Comparison of ENCODE assay signal across 21 cellular contexts in genomic region chr15:29083161-29083560, GRCh38.
DNase-seq lines count a peak whose midpoint lies in the region; ATAC-seq, FAIRE-seq and TF ChIP-seq lines count a peak whose summit lies in the region.
"Had no signal": no experiment of that assay in that cellular context is flagged by ENCODE, and none has a peak within 500 bp of the region (broad histone marks: within the 10 kb centered on the region; RNA-seq: fewer than 3 reads in every experiment).

No MANE protein-coding gene starts in this region.

- no peaks in the 10 kb centered on the region for H3K9me1 ChIP-seq in K562 (ENCODE audit: control insufficient read depth, insufficient read depth, low read length)

- no peak for TF ChIP-seq EP300 in K562 (IDR thresholded peaks at IDR 0.05; ENCODE audit: low read length)

- no peak overlapping the region for H3K27ac Mint-ChIP-seq in activated naive CD4-positive, alpha-beta T cell treated with anti-CD3 and anti-CD28 coated beads, Interleukin-2, amount 10 ng/mL, durations not matched to agents 7 days and 5 days
- H3K27ac Mint-ChIP-seq: B cell; CD4-positive, alpha-beta T cell had no signal

- peaks cover 8% of the 10 kb centered on the region for H3K4me1 Mint-ChIP-seq in activated naive CD4-positive, alpha-beta T cell treated with anti-CD3 and anti-CD28 coated beads, Interleukin-2, amount 10 ng/mL, durations not matched to agents 7 days and 5 days
- H3K4me1 Mint-ChIP-seq: B cell had no signal

- H3K79me2 ChIP-seq in K562 (ENCODE audit: control insufficient read depth, insufficient read depth, low read length) = no peaks in the 10 kb centered on the region

- H3K4me2 ChIP-seq in K562 (ENCODE audit: insufficient read depth, low read length) = no peak overlapping the region
- H3K4me2 ChIP-seq: A549; BLaER1 treated with 17β-estradiol and CSF1 and Interleukin-3, amounts not matched to agents 10 nM and 100 nM had no signal

- peaks cover 4% of the 10 kb centered on the region for H3K36me3 Mint-ChIP-seq in activated naive CD4-positive, alpha-beta T cell treated with anti-CD3 and anti-CD28 coated beads, Interleukin-2, amount 10 ng/mL, durations not matched to agents 7 days and 5 days

- FAIRE-seq in K562 (lab: Jason Lieb, UNC) = peak; percentile 69
- FAIRE-seq: A549, D721Med, G401.6, GM12891 had no signal

- no peak overlapping the region for H3K4me3 Mint-ChIP-seq in activated naive CD4-positive, alpha-beta T cell treated with anti-CD3 and anti-CD28 coated beads, Interleukin-2, amount 10 ng/mL, durations not matched to agents 7 days and 5 days
- H3K4me3 Mint-ChIP-seq: B cell; CD4-positive, alpha-beta T cell; CD8-positive, alpha-beta T cell had no signal

- intact Hi-C loops in K562 (cut with micrococcal nuclease) = no loop called here
- intact Hi-C loops in posterior vena cava (cut with DNase I) = no loop called here

- no TSS peak for BruUV-seq in K562 (replicated peaks; lab: Mats Ljungman, UMichigan)

- H2AFZ ChIP-seq in K562 (ENCODE audit: low read depth, low read length) = no peak overlapping the region

- no peak for TF ChIP-seq POLR2A in K562 (conservative IDR thresholded peaks at IDR 0.05)

- ATAC-seq in K562 (no peak), HG02885 (IDR thresholded peaks at IDR 0.05; ENCODE audit: poor library complexity, unreplicated experiment) (no peak)
- ATAC-seq: A549; CD8-positive, alpha-beta T cell had no signal

- H3K4me3 ChIP-seq in LNCaP clone FGC (ENCODE audit: low read depth, low read length) = no peak overlapping the region
- no peak overlapping the region for H3K4me3 ChIP-seq in K562
- H3K4me3 ChIP-seq: A549; BLaER1 treated with 17β-estradiol and CSF1 and Interleukin-3, amounts not matched to agents 10 nM and 100 nM had no signal

- H3K36me3 ChIP-seq in K562 (ENCODE audit: control insufficient read depth, insufficient read depth, low read length) = no peaks in the 10 kb centered on the region

- TF ChIP-seq CTCF in C4-2B (conservative IDR thresholded peaks at IDR 0.05) = no peak
- TF ChIP-seq CTCF in LNCaP clone FGC (IDR thresholded peaks at IDR 0.05; ENCODE audit: control insufficient read depth, extremely low read depth, insufficient read depth) = no peak
- no peak for TF ChIP-seq CTCF in K562 (IDR thresholded peaks at IDR 0.05 in 2 of 3, conservative IDR thresholded peaks at IDR 0.05 in 1 of 3; ENCODE audit: insufficient read depth in 2 of 3, low read depth in 1 of 3, low read length in 3 of 3)

- no peak for TF ChIP-seq RAD21 in K562 (CRISPR knock-in tag; conservative IDR thresholded peaks at IDR 0.05 in 1 of 2, IDR thresholded peaks at IDR 0.05 in 1 of 2)

- no peaks in the 10 kb centered on the region for H3K9me3 ChIP-seq in K562 (replicated peaks; ENCODE audit: control insufficient read depth, insufficient read depth, low read depth, low read length)
- H3K9me3 ChIP-seq: A549 had no signal

- H3K9ac ChIP-seq in K562 (ENCODE audit: insufficient read depth in 1 of 2, low read depth in 2 of 2, low read length in 2 of 2) = no peak overlapping the region
- H3K9ac ChIP-seq: BLaER1 treated with 17β-estradiol and CSF1 and Interleukin-3, amounts not matched to agents 10 nM and 100 nM had no signal

- H3K27me3 Mint-ChIP-seq in activated naive CD4-positive, alpha-beta T cell treated with anti-CD3 and anti-CD28 coated beads, Interleukin-2, amount 10 ng/mL, durations not matched to agents 7 days and 5 days = no peaks in the 10 kb centered on the region
- H3K27me3 Mint-ChIP-seq: CD4-positive, alpha-beta T cell had no signal

- WGBS in K562 (ENCODE audit: insufficient coverage, low coverage, missing lambda C conversion rate) = 88% methylated on average over 4 of the region's 4 CpGs

- no peaks in the 10 kb centered on the region for H3K4me1 ChIP-seq in K562 (replicated peaks in 1 of 2; ENCODE audit: control insufficient read depth in 2 of 2, insufficient read depth in 2 of 2, low read length in 2 of 2)
- H3K4me1 ChIP-seq: A549; BLaER1 treated with 17β-estradiol and CSF1 and Interleukin-3, amounts not matched to agents 10 nM and 100 nM; Caco-2 had no signal

- CTCF ChIA-PET in K562 (lab: Yijun Ruan, JAX; ENCODE audit: low intra/inter-chr PET ratio) = no interaction called here
- CTCF ChIA-PET in activated naive CD4-positive, alpha-beta T cell treated with anti-CD3 and anti-CD28 coated beads, Interleukin-2, amount 10 ng/mL, durations not matched to agents 7 days and 5 days (lab: Charles Lee) = interaction anchor here (1.2 to 1.9 kb wide), 2 partner anchors 19 to 33 kb away, joined by 3 to 4 read pairs; no protein-coding TSS in a partner anchor

- POLR2A ChIA-PET in K562 (lab: Yijun Ruan, JAX) = interaction anchor here (0.7 to 0.8 kb wide), 2 partner anchors 29 to 34 kb away, joined by 4 read pairs; no protein-coding TSS in a partner anchor

- DNase-seq in LNCaP clone FGC (ENCODE audit: low read depth) (peak; percentile 58), K562 (ENCODE audit: extremely low read depth in 1 of 4, low spot score in 3 of 4) (no peak), posterior vena cava (ENCODE audit: low spot score) (peak; percentile 2), NK-92 (lab: John Stamatoyannopoulos, UW; ENCODE audit: unreplicated experiment) (no peak)
- no peak for DNase-seq in activated naive CD4-positive, alpha-beta T cell treated with anti-CD3 and anti-CD28 coated beads, Interleukin-2, amount 10 ng/mL, durations not matched to agents 7 days and 5 days
- DNase-seq: AML-193; Caco-2; Calu3; CD4-positive, alpha-beta T cell; CD8-positive, alpha-beta T cell; DMS79 treated with DMSO at 0.1 percent for 48 hours; GF-D8 had no signal

- no peaks in the 10 kb centered on the region for H4K20me1 ChIP-seq in K562 (replicated peaks; ENCODE audit: control insufficient read depth, insufficient read depth, low read length)
- H4K20me1 ChIP-seq: BLaER1 treated with 17β-estradiol and CSF1 and Interleukin-3, amounts not matched to agents 10 nM and 100 nM had no signal

- no peaks in the 10 kb centered on the region for H3K9me3 Mint-ChIP-seq in activated naive CD4-positive, alpha-beta T cell treated with anti-CD3 and anti-CD28 coated beads, Interleukin-2, amount 10 ng/mL, durations not matched to agents 7 days and 5 days
- H3K9me3 Mint-ChIP-seq: CD4-positive, alpha-beta T cell; CD8-positive, alpha-beta T cell had no signal

- no peaks in the 10 kb centered on the region for H3K27me3 ChIP-seq in K562 (ENCODE audit: control insufficient read depth in 2 of 2, insufficient read depth in 2 of 2, low read length in 2 of 2)
- H3K27me3 ChIP-seq: BLaER1 treated with 17β-estradiol and CSF1 and Interleukin-3, amounts not matched to agents 10 nM and 100 nM had no signal

- in situ Hi-C loops in K562 (cut with MboI) = no loop called here

- H3K27ac ChIP-seq in C4-2B (peak overlapping the region; percentile 55; the same call in 1 of the 2 replicates), K562 (ENCODE audit: extremely low read depth, low read depth, low read length) (no peak overlapping the region)
- H3K27ac ChIP-seq: 22Rv1; A549; BLaER1 treated with 17β-estradiol and CSF1 and Interleukin-3, amounts not matched to agents 10 nM and 100 nM had no signal

TF ChIP-seq in K562, 482 proteins besides CTCF, POLR2A, EP300 and RAD21 (continues in another document):
- TF ChIP-seq FOXP4 (CRISPR knock-in tag; IDR thresholded peaks at IDR 0.05; ENCODE audit: borderline replicate concordance) (no peak), ERF (CRISPR knock-in tag; IDR thresholded peaks at IDR 0.05) (no peak), ZC3H4 (CRISPR knock-in tag; IDR thresholded peaks at IDR 0.05; ENCODE audit: borderline replicate concordance) (no peak), ATF2 (CRISPR knock-in tag; IDR thresholded peaks at IDR 0.05) (no peak), ZNF717 (CRISPR knock-in tag; IDR thresholded peaks at IDR 0.05) (no peak), HLTF (IDR thresholded peaks at IDR 0.05) (no peak), ATF4 (CRISPR knock-in tag; IDR thresholded peaks at IDR 0.05) (no peak), SNIP1 (IDR thresholded peaks at IDR 0.05; ENCODE audit: low read depth) (no peak), GABPA (tag; conservative IDR thresholded peaks at IDR 0.05; ENCODE audit: low read depth) (no peak), ZNF780A (CRISPR knock-in tag; IDR thresholded peaks at IDR 0.05) (no peak), MAFK (IDR thresholded peaks at IDR 0.05; ENCODE audit: low read length) (no peak)

Comparison
In these comparisons a context has a peak if more than half of its experiments do, and no peak if none do; other contexts are left out.
1. DNase-seq: peak in LNCaP clone FGC (single experiment) and posterior vena cava (single experiment); none in K562 (0 of 4), activated naive CD4-positive, alpha-beta T cell treated with anti-CD3 and anti-CD28 coated beads, Interleukin-2, amount 10 ng/mL, durations not matched to agents 7 days and 5 days (single experiment) and NK-92 (single experiment).